In genomic region chr3:50557106-50557505, GRCh38 we compare ENCODE assay signal across 1 cellular context.
TF ChIP-seq lines count a peak whose summit lies in the region.

No MANE protein-coding gene starts in this region.

TF ChIP-seq in HepG2, 621 proteins besides CTCF, POLR2A, EP300 and RAD21 (continued from another document):
- TF ChIP-seq ZNF276 (CRISPR knock-in tag; IDR thresholded peaks at IDR 0.05; ENCODE audit: low read depth) = 0 out of 2 replicates have a peak, but pooled peaks have one; percentile 53
- 0 out of 2 replicates have a peak, but pooled peaks have one; percentile 30 for TF ChIP-seq WIZ (CRISPR knock-in tag; IDR thresholded peaks at IDR 0.05)
- no peak for TF ChIP-seq LBX2 (CRISPR knock-in tag; IDR thresholded peaks at IDR 0.05; ENCODE audit: borderline replicate concordance)
- TF ChIP-seq SPEN (CRISPR knock-in tag; IDR thresholded peaks at IDR 0.05; ENCODE audit: low read depth) = peak; percentile 35; the same call in 1 of the 2 replicates
- TF ChIP-seq ARNTL (CRISPR knock-in tag; IDR thresholded peaks at IDR 0.05) = 0 out of 2 replicates have a peak, but pooled peaks have one; percentile 42
- TF ChIP-seq PRMT3 (CRISPR knock-in tag; IDR thresholded peaks at IDR 0.05; ENCODE audit: borderline replicate concordance, low read depth) = no peak
- TF ChIP-seq SOX5 (CRISPR knock-in tag; IDR thresholded peaks at IDR 0.05; ENCODE audit: borderline replicate concordance) = no peak
- peak; percentile 53; the same call in 1 of the 2 replicates for TF ChIP-seq ARID4A (CRISPR knock-in tag; IDR thresholded peaks at IDR 0.05; ENCODE audit: borderline replicate concordance)
- no peak for TF ChIP-seq SOX6 (IDR thresholded peaks at IDR 0.05)
- peak; percentile 34; the same call in 1 of the 2 replicates for TF ChIP-seq SOX6 (CRISPR knock-in tag; IDR thresholded peaks at IDR 0.05)
- TF ChIP-seq, protein P1, sequence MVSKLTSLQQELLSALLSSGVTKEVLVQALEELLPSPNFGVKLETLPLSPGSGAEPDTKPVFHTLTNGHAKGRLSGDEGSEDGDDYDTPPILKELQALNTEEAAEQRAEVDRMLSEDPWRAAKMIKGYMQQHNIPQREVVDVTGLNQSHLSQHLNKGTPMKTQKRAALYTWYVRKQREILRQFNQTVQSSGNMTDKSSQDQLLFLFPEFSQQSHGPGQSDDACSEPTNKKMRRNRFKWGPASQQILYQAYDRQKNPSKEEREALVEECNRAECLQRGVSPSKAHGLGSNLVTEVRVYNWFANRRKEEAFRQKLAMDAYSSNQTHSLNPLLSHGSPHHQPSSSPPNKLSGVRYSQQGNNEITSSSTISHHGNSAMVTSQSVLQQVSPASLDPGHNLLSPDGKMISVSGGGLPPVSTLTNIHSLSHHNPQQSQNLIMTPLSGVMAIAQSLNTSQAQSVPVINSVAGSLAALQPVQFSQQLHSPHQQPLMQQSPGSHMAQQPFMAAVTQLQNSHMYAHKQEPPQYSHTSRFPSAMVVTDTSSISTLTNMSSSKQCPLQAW (CRISPR knock-in tag; IDR thresholded peaks at IDR 0.05) = 0 out of 2 replicates have a peak, but pooled peaks have one; percentile 13
- TF ChIP-seq GATAD2A (CRISPR knock-in tag; IDR thresholded peaks at IDR 0.05) = 0 out of 2 replicates have a peak, but pooled peaks have one; percentile 22
- 0 out of 2 replicates have a peak, but pooled peaks have one; percentile 36 for TF ChIP-seq ZNF556 (CRISPR knock-in tag; IDR thresholded peaks at IDR 0.05; ENCODE audit: borderline replicate concordance)
- no peak for TF ChIP-seq NR2F6 (IDR thresholded peaks at IDR 0.05)
- 0 out of 2 replicates have a peak, but pooled peaks have one; percentile 18 for TF ChIP-seq NR2F6 (CRISPR knock-in tag; IDR thresholded peaks at IDR 0.05)
- peak; percentile 39 for TF ChIP-seq ZBTB7A (CRISPR knock-in tag; IDR thresholded peaks at IDR 0.05)
- peak; percentile 53; the same call in 1 of the 2 replicates for TF ChIP-seq ZNF687 (CRISPR knock-in tag; IDR thresholded peaks at IDR 0.05)
- no peak for TF ChIP-seq SCMH1 (CRISPR knock-in tag; IDR thresholded peaks at IDR 0.05; ENCODE audit: borderline replicate concordance)
- TF ChIP-seq MAX (IDR thresholded peaks at IDR 0.05) = peak; percentile 74
- peak; percentile 76 for TF ChIP-seq SP5 (CRISPR knock-in tag; IDR thresholded peaks at IDR 0.05; ENCODE audit: borderline replicate concordance, low read depth)
